1 cellular context compared by ENCODE assay signal in the genomic region with DNA sequence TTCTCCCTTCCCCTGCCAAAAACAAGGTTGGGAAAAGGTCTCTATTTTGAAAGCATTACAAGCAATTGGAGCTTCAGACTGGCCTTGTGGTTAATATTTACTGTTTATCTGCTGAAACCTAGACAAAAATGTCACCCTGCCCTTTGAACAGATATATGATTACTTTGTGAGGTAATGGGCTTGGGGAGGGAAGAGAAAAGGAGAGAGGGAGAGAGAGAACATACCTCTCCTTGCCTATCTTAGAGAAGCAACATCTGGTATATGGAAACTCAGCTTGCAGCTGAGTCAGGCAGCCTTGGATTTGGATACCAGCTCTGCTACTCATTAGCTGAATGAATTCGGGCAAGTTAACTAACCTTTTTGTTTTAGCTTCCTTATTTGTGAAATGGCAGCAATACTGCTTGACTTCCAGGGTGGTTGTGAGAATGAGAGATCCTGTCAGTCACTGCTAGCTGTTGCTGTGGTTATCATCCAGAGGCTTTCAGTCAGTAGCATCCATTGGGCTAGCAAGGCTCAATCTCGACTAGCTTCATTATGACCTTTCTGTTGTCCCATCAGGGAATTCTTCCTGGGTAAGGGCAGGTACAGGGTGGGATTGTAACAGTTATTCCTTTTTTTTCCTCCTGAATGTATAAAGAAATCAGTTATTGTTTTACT.
TF ChIP-seq lines count a peak whose summit lies in the region.

No MANE protein-coding gene starts in this region.

TF ChIP-seq in HepG2, 621 proteins besides CTCF, POLR2A, EP300 and RAD21 (continued from another document and continues in another):
- TF ChIP-seq, protein P1, sequence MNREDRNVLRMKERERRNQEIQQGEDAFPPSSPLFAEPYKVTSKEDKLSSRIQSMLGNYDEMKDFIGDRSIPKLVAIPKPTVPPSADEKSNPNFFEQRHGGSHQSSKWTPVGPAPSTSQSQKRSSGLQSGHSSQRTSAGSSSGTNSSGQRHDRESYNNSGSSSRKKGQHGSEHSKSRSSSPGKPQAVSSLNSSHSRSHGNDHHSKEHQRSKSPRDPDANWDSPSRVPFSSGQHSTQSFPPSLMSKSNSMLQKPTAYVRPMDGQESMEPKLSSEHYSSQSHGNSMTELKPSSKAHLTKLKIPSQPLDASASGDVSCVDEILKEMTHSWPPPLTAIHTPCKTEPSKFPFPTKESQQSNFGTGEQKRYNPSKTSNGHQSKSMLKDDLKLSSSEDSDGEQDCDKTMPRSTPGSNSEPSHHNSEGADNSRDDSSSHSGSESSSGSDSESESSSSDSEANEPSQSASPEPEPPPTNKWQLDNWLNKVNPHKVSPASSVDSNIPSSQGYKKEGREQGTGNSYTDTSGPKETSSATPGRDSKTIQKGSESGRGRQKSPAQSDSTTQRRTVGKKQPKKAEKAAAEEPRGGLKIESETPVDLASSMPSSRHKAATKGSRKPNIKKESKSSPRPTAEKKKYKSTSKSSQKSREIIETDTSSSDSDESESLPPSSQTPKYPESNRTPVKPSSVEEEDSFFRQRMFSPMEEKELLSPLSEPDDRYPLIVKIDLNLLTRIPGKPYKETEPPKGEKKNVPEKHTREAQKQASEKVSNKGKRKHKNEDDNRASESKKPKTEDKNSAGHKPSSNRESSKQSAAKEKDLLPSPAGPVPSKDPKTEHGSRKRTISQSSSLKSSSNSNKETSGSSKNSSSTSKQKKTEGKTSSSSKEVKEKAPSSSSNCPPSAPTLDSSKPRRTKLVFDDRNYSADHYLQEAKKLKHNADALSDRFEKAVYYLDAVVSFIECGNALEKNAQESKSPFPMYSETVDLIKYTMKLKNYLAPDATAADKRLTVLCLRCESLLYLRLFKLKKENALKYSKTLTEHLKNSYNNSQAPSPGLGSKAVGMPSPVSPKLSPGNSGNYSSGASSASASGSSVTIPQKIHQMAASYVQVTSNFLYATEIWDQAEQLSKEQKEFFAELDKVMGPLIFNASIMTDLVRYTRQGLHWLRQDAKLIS (CRISPR knock-in tag; IDR thresholded peaks at IDR 0.05), result 0 out of 2 replicates have a peak, but pooled peaks have one; percentile 28
- no peak for TF ChIP-seq NCOA5 (CRISPR knock-in tag; IDR thresholded peaks at IDR 0.05)
- TF ChIP-seq TGIF2 (CRISPR knock-in tag; IDR thresholded peaks at IDR 0.05), result peak; percentile 83
- TF ChIP-seq NR2F2 (IDR thresholded peaks at IDR 0.05; ENCODE audit: borderline replicate concordance, low read depth), result peak; percentile 67; the same call in 1 of the 2 replicates
- peak; percentile 40 for TF ChIP-seq FOSL2 (CRISPR knock-in tag; IDR thresholded peaks at IDR 0.05)
- TF ChIP-seq ZNF850 (CRISPR knock-in tag; conservative IDR thresholded peaks at IDR 0.05), result no peak
- 0 out of 2 replicates have a peak, but pooled peaks have one; percentile 47 for TF ChIP-seq KAT8 (CRISPR knock-in tag; IDR thresholded peaks at IDR 0.05)
- TF ChIP-seq NR2F6 (IDR thresholded peaks at IDR 0.05), result peak; percentile 41
- peak; percentile 35; the same call in 1 of the 2 replicates for TF ChIP-seq NR2F6 (CRISPR knock-in tag; IDR thresholded peaks at IDR 0.05)
- TF ChIP-seq, protein P2, sequence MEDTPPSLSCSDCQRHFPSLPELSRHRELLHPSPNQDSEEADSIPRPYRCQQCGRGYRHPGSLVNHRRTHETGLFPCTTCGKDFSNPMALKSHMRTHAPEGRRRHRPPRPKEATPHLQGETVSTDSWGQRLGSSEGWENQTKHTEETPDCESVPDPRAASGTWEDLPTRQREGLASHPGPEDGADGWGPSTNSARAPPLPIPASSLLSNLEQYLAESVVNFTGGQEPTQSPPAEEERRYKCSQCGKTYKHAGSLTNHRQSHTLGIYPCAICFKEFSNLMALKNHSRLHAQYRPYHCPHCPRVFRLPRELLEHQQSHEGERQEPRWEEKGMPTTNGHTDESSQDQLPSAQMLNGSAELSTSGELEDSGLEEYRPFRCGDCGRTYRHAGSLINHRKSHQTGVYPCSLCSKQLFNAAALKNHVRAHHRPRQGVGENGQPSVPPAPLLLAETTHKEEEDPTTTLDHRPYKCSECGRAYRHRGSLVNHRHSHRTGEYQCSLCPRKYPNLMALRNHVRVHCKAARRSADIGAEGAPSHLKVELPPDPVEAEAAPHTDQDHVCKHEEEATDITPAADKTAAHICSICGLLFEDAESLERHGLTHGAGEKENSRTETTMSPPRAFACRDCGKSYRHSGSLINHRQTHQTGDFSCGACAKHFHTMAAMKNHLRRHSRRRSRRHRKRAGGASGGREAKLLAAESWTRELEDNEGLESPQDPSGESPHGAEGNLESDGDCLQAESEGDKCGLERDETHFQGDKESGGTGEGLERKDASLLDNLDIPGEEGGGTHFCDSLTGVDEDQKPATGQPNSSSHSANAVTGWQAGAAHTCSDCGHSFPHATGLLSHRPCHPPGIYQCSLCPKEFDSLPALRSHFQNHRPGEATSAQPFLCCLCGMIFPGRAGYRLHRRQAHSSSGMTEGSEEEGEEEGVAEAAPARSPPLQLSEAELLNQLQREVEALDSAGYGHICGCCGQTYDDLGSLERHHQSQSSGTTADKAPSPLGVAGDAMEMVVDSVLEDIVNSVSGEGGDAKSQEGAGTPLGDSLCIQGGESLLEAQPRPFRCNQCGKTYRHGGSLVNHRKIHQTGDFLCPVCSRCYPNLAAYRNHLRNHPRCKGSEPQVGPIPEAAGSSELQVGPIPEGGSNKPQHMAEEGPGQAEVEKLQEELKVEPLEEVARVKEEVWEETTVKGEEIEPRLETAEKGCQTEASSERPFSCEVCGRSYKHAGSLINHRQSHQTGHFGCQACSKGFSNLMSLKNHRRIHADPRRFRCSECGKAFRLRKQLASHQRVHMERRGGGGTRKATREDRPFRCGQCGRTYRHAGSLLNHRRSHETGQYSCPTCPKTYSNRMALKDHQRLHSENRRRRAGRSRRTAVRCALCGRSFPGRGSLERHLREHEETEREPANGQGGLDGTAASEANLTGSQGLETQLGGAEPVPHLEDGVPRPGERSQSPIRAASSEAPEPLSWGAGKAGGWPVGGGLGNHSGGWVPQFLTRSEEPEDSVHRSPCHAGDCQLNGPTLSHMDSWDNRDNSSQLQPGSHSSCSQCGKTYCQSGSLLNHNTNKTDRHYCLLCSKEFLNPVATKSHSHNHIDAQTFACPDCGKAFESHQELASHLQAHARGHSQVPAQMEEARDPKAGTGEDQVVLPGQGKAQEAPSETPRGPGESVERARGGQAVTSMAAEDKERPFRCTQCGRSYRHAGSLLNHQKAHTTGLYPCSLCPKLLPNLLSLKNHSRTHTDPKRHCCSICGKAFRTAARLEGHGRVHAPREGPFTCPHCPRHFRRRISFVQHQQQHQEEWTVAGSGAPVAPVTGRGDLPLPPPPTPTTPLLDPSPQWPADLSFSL (CRISPR knock-in tag; IDR thresholded peaks at IDR 0.05), result no peak
- TF ChIP-seq, protein P3, sequence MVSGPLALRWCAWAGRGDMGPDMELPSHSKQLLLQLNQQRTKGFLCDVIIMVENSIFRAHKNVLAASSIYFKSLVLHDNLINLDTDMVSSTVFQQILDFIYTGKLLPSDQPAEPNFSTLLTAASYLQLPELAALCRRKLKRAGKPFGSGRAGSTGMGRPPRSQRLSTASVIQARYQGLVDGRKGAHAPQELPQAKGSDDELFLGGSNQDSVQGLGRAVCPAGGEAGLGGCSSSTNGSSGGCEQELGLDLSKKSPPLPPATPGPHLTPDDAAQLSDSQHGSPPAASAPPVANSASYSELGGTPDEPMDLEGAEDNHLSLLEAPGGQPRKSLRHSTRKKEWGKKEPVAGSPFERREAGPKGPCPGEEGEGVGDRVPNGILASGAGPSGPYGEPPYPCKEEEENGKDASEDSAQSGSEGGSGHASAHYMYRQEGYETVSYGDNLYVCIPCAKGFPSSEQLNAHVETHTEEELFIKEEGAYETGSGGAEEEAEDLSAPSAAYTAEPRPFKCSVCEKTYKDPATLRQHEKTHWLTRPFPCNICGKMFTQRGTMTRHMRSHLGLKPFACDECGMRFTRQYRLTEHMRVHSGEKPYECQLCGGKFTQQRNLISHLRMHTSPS (CRISPR knock-in tag; IDR thresholded peaks at IDR 0.05; ENCODE audit: low read depth), result no peak
- TF ChIP-seq ZNF792 (CRISPR knock-in tag; IDR thresholded peaks at IDR 0.05), result 0 out of 2 replicates have a peak, but pooled peaks have one; percentile 24
- no peak for TF ChIP-seq ZNF546 (CRISPR knock-in tag; conservative IDR thresholded peaks at IDR 0.05)
- no peak for TF ChIP-seq RFXAP (CRISPR knock-in tag; IDR thresholded peaks at IDR 0.05; ENCODE audit: borderline replicate concordance)
- no peak for TF ChIP-seq ZNF136 (CRISPR knock-in tag; IDR thresholded peaks at IDR 0.05; ENCODE audit: low read depth)
- TF ChIP-seq, protein P4, sequence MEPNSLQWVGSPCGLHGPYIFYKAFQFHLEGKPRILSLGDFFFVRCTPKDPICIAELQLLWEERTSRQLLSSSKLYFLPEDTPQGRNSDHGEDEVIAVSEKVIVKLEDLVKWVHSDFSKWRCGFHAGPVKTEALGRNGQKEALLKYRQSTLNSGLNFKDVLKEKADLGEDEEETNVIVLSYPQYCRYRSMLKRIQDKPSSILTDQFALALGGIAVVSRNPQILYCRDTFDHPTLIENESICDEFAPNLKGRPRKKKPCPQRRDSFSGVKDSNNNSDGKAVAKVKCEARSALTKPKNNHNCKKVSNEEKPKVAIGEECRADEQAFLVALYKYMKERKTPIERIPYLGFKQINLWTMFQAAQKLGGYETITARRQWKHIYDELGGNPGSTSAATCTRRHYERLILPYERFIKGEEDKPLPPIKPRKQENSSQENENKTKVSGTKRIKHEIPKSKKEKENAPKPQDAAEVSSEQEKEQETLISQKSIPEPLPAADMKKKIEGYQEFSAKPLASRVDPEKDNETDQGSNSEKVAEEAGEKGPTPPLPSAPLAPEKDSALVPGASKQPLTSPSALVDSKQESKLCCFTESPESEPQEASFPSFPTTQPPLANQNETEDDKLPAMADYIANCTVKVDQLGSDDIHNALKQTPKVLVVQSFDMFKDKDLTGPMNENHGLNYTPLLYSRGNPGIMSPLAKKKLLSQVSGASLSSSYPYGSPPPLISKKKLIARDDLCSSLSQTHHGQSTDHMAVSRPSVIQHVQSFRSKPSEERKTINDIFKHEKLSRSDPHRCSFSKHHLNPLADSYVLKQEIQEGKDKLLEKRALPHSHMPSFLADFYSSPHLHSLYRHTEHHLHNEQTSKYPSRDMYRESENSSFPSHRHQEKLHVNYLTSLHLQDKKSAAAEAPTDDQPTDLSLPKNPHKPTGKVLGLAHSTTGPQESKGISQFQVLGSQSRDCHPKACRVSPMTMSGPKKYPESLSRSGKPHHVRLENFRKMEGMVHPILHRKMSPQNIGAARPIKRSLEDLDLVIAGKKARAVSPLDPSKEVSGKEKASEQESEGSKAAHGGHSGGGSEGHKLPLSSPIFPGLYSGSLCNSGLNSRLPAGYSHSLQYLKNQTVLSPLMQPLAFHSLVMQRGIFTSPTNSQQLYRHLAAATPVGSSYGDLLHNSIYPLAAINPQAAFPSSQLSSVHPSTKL (CRISPR knock-in tag; IDR thresholded peaks at IDR 0.05), result peak; percentile 69; the same call in 1 of the 2 replicates
- peak; percentile 86; the same call in 1 of the 2 replicates for TF ChIP-seq MLLT10 (CRISPR knock-in tag; IDR thresholded peaks at IDR 0.05)
- TF ChIP-seq, protein P5, sequence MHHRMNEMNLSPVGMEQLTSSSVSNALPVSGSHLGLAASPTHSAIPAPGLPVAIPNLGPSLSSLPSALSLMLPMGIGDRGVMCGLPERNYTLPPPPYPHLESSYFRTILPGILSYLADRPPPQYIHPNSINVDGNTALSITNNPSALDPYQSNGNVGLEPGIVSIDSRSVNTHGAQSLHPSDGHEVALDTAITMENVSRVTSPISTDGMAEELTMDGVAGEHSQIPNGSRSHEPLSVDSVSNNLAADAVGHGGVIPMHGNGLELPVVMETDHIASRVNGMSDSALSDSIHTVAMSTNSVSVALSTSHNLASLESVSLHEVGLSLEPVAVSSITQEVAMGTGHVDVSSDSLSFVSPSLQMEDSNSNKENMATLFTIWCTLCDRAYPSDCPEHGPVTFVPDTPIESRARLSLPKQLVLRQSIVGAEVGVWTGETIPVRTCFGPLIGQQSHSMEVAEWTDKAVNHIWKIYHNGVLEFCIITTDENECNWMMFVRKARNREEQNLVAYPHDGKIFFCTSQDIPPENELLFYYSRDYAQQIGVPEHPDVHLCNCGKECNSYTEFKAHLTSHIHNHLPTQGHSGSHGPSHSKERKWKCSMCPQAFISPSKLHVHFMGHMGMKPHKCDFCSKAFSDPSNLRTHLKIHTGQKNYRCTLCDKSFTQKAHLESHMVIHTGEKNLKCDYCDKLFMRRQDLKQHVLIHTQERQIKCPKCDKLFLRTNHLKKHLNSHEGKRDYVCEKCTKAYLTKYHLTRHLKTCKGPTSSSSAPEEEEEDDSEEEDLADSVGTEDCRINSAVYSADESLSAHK (CRISPR knock-in tag; IDR thresholded peaks at IDR 0.05; ENCODE audit: borderline replicate concordance), result no peak
- TF ChIP-seq NCOR1 (IDR thresholded peaks at IDR 0.05; ENCODE audit: borderline replicate concordance, low read length), result peak; percentile 74; the same call in 1 of the 2 replicates
- no peak for TF ChIP-seq MTF1 (CRISPR knock-in tag; IDR thresholded peaks at IDR 0.05)
- TF ChIP-seq ISL2 (CRISPR knock-in tag; IDR thresholded peaks at IDR 0.05), result peak; percentile 75
- TF ChIP-seq SETDB1 (CRISPR knock-in tag; IDR thresholded peaks at IDR 0.05; ENCODE audit: borderline replicate concordance), result no peak
- TF ChIP-seq ZMAT3 (CRISPR knock-in tag; conservative IDR thresholded peaks at IDR 0.05), result no peak
- TF ChIP-seq GATAD2A (CRISPR knock-in tag; IDR thresholded peaks at IDR 0.05), result peak; percentile 75
- 0 out of 2 replicates have a peak, but pooled peaks have one; percentile 29 for TF ChIP-seq KAT7 (CRISPR knock-in tag; IDR thresholded peaks at IDR 0.05; ENCODE audit: borderline replicate concordance)
- peak; percentile 41; the same call in 1 of the 2 replicates for TF ChIP-seq SALL1 (CRISPR knock-in tag; IDR thresholded peaks at IDR 0.05)
- no peak for TF ChIP-seq EZH2 (conservative IDR thresholded peaks at IDR 0.05; ENCODE audit: low read depth, low read length)
- no peak for TF ChIP-seq EEA1 (CRISPR knock-in tag; IDR thresholded peaks at IDR 0.05; ENCODE audit: borderline replicate concordance)
- no peak for TF ChIP-seq U2AF1 (optimal IDR thresholded peaks at IDR 0.05; ENCODE audit: low read depth, low read length)
- no peak for TF ChIP-seq ZBTB7A (CRISPR knock-in tag; IDR thresholded peaks at IDR 0.05)
- no peak for TF ChIP-seq ZFX (CRISPR knock-in tag; IDR thresholded peaks at IDR 0.05; ENCODE audit: low read depth)
- TF ChIP-seq MYNN (CRISPR knock-in tag; IDR thresholded peaks at IDR 0.05; ENCODE audit: low read depth), result no peak
- TF ChIP-seq REPIN1 (CRISPR knock-in tag; IDR thresholded peaks at IDR 0.05; ENCODE audit: borderline replicate concordance, low read depth), result peak; percentile 53; the same call in 1 of the 2 replicates
- TF ChIP-seq, protein P6, sequence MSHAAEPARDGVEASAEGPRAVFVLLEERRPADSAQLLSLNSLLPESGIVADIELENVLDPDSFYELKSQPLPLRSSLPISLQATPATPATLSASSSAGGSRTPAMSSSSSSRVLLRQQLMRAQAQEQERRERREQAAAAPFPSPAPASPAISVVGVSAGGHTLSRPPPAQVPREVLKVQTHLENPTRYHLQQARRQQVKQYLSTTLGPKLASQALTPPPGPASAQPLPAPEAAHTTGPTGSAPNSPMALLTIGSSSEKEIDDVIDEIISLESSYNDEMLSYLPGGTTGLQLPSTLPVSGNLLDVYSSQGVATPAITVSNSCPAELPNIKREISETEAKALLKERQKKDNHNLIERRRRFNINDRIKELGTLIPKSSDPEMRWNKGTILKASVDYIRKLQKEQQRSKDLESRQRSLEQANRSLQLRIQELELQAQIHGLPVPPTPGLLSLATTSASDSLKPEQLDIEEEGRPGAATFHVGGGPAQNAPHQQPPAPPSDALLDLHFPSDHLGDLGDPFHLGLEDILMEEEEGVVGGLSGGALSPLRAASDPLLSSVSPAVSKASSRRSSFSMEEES (CRISPR knock-in tag; IDR thresholded peaks at IDR 0.05), result no peak
- TF ChIP-seq EHMT2 (IDR thresholded peaks at IDR 0.05; ENCODE audit: borderline replicate concordance, low read depth, low read length), result no peak
- no peak for TF ChIP-seq ELF1 (CRISPR knock-in tag; IDR thresholded peaks at IDR 0.05)
- no peak for TF ChIP-seq RELA (CRISPR knock-in tag; IDR thresholded peaks at IDR 0.05)
- no peak for TF ChIP-seq ZNF577 (CRISPR knock-in tag; IDR thresholded peaks at IDR 0.05; ENCODE audit: borderline replicate concordance, low read depth)
- no peak for TF ChIP-seq ESRRA (CRISPR knock-in tag; IDR thresholded peaks at IDR 0.05; ENCODE audit: low read depth)
- no peak for TF ChIP-seq MEIS2 (CRISPR knock-in tag; IDR thresholded peaks at IDR 0.05)
